24 cellular contexts compared by ENCODE assay signal in the genomic region with DNA sequence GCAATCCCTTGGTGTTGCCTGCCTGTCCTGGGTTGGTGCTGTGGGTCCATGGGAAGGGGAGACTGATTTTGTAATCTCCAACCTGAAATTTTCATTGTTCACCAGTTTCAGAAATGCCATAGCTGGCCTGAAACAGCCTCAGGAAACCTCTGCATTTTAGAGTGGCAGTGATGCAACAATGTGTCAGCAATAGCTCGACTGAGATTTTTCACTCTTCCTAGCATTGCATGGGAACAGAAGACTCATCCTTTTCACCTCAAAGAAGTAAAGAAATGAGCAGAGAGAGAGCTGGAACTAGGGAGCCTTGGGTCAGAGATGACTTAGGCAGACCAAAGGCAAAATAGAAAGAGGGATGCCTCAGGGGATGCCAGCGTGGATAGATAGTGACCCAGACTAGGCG. TPM values are rescaled to one million over a fixed set of nuclear protein-coding genes. Genes with fewer than 3 reads are reported as not detected.
A peak's percentile ranks its signal among the peaks of the same experiment; 100 is the strongest.
DNase-seq lines count a peak whose midpoint lies in the region; ATAC-seq, FAIRE-seq and TF ChIP-seq lines count a peak whose summit lies in the region.
"Had no signal": no experiment of that assay in that cellular context is flagged by ENCODE, and none has a peak within 500 bp of the region (broad histone marks: within the 10 kb centered on the region; RNA-seq: fewer than 3 reads in every experiment).

No MANE protein-coding gene starts in this region.

- no peak for TF ChIP-seq CTCF in IMR-90 (conservative IDR thresholded peaks at IDR 0.05; ENCODE audit: low read depth, low read length)
- TF ChIP-seq CTCF in mammary epithelial cell (conservative IDR thresholded peaks at IDR 0.05 in 1 of 2, IDR thresholded peaks at IDR 0.05 in 1 of 2; ENCODE audit: extremely low read depth in 1 of 2, insufficient read depth in 1 of 2, low read depth in 1 of 2, low read length in 2 of 2), result no peak
- TF ChIP-seq CTCF in foreskin fibroblast (IDR thresholded peaks at IDR 0.05; ENCODE audit: low read depth, low read length), result no peak

- peak overlapping the region; percentile 34 to 52; a peak in 2 of 4 replicates for H4K8ac ChIP-seq in IMR-90 (ENCODE audit: low read depth in 2 of 2, low read length in 2 of 2)

- H3K79me2 ChIP-seq in mammary epithelial cell (ENCODE audit: insufficient read depth, low read length), result no peaks in the 10 kb centered on the region

- in situ Hi-C loops in IMR-90 (cut with MboI; ENCODE audit: low sequenced_read_pairs) (loop anchor here (10.0 kb wide), 1 partner anchor 132 kb away; no protein-coding TSS in a partner anchor), mammary epithelial cell (cut with MboI; ENCODE audit: low sequenced_read_pairs in 2 of 2) (no loop called here)

- intact Hi-C loops in IMR-90 (cut with micrococcal nuclease), result loop anchor here (5.0 kb wide), 1 partner anchor 35 kb away; no protein-coding TSS in a partner anchor
- intact Hi-C loops in mammary epithelial cell (cut with micrococcal nuclease), result no loop called here

- DNase-seq in EL (peak; percentile 53), IMR-90 (peak; percentile 72), mammary epithelial cell (peak; percentile 21), foreskin fibroblast (peak; percentile 72 to 83), cerebellar cortex (ENCODE audit: low spot score) (no peak), DMS79 treated with DMSO at 0.1 percent for 48 hours (lab: John Stamatoyannopoulos, UW) (no peak), HTR-8/SVneo (ENCODE audit: insufficient read length, low spot score) (no peak)
- no peak for DNase-seq in effector CD4-positive, alpha-beta T cell
- DNase-seq: activated CD8-positive, alpha-beta T cell treated with anti-CD3 and anti-CD28 coated beads, Interleukin-2, amount 10 ng/mL, durations not matched to agents 7 days and 5 days; activated naive CD8-positive, alpha-beta T cell treated with anti-CD3 and anti-CD28 coated beads for 36 hours; activated T-cell treated with anti-CD3 and anti-CD28 coated beads, Interleukin-2, amount 50 U/mL, for 48 hours; gastrocnemius medialis; GF-D8; kidney glomerular epithelial cell; NCI-H1092; NCI-H2107; NCI-H524; SIG-M5; small intestine; stimulated activated CD4-positive, alpha-beta T cell treated with anti-CD3 and anti-CD28 coated beads, Interleukin-4, amount 100 ng/mL, for 24 hours; T-helper 17 cell had no signal

- 0 out of 2 replicates have a peak overlapping the region, but pooled peaks have one; percentile 18 for H3K14ac ChIP-seq in IMR-90 (replicated peaks; ENCODE audit: low read depth, low read length)

- peak overlapping the region; percentile 45; the same call in 1 of the 2 replicates for H3K18ac ChIP-seq in IMR-90 (ENCODE audit: low read depth, low read length)

- H4K20me1 ChIP-seq in IMR-90 (ENCODE audit: insufficient read depth, low read length) (no peaks in the 10 kb centered on the region), mammary epithelial cell (ENCODE audit: insufficient read depth, low read length) (no peaks in the 10 kb centered on the region)

- no peaks in the 10 kb centered on the region for H3K36me3 ChIP-seq in IMR-90 (ENCODE audit: control insufficient read depth, insufficient read depth, low read length)
- H3K36me3 ChIP-seq in mammary epithelial cell (ENCODE audit: insufficient read depth, low read length), result no peaks in the 10 kb centered on the region
- H3K36me3 ChIP-seq: cardiac muscle cell, gastrocnemius medialis, suprapubic skin had no signal

- H3K27me3 ChIP-seq in IMR-90 (ENCODE audit: control insufficient read depth, insufficient read depth, low read length), result no peaks in the 10 kb centered on the region
- H3K27me3 ChIP-seq in mammary epithelial cell (ENCODE audit: insufficient read depth, low read length), result no peaks in the 10 kb centered on the region
- H3K27me3 ChIP-seq: cardiac muscle cell, gastrocnemius medialis, suprapubic skin had no signal

- H2AFZ ChIP-seq in IMR-90 (replicated peaks; ENCODE audit: low read length, poor library complexity) (peak overlapping the region; percentile 15), mammary epithelial cell (ENCODE audit: low read depth, low read length) (no peak overlapping the region)

- H2BK120ac ChIP-seq in IMR-90 (ENCODE audit: low read depth, low read length), result peak overlapping the region; percentile 21

- no TSS peak for BruUV-seq in IMR-90 (replicated peaks; lab: Mats Ljungman, UMichigan)
- no TSS peak for BruUV-seq in mammary epithelial cell (replicated peaks; lab: Mats Ljungman, UMichigan)

- H3K9me3 ChIP-seq in IMR-90 (ENCODE audit: control insufficient read depth, insufficient read depth, low read length) (no peaks in the 10 kb centered on the region), mammary epithelial cell (replicated peaks; ENCODE audit: insufficient read depth, low read length) (no peaks in the 10 kb centered on the region)
- H3K9me3 ChIP-seq: gastrocnemius medialis, suprapubic skin had no signal

- no peak overlapping the region for H4K5ac ChIP-seq in IMR-90 (ENCODE audit: low read depth, low read length)

- TF ChIP-seq POLR2A in IMR-90 (IDR thresholded peaks at IDR 0.05; ENCODE audit: low read depth, low read length), result no peak

- WGBS in IMR-90 (ENCODE audit: extremely low coverage in 2 of 2, insufficient read length in 1 of 2), 2 experiments, result 100% methylated on average over 1 of the region's 3 CpGs; no CpG with 5 or more reads in 1 of the 2 experiments
- 67% methylated on average over 3 of the region's 3 CpGs for WGBS in mammary epithelial cell (ENCODE audit: low coverage, missing lambda C conversion rate)

- dilution Hi-C loops in IMR-90 (cut with HindIII; ENCODE audit: low sequenced_read_pairs, unreplicated experiment) (no loop called here), mammary epithelial cell (cut with HindIII; ENCODE audit: low sequenced_read_pairs) (no loop called here)

- H3K23ac ChIP-seq in IMR-90 (ENCODE audit: low read depth, low read length), result no peak overlapping the region

- peak overlapping the region; percentile 5; the same call in 1 of the 2 replicates for H2AK5ac ChIP-seq in IMR-90 (ENCODE audit: low read depth, low read length)

- peak; percentile 22; the same call in 1 of the 2 replicates for ATAC-seq in IMR-90 (ENCODE audit: low read depth)
- ATAC-seq: activated CD8-positive, alpha-beta T cell treated with anti-CD3 and anti-CD28 coated beads, Interleukin-2, amount 10 ng/mL, durations not matched to agents 7 days and 5 days; gastrocnemius medialis; natural killer cell treated with Interleukin-12 subunit alpha and Interleukin-12 subunit beta and Interleukin-15 and Interleukin-18, amount 100 ng/mL, for 72 hours; T-helper 17 cell had no signal

- peak overlapping the region; percentile 66 for H2BK20ac ChIP-seq in IMR-90 (ENCODE audit: low read depth, low read length)

- H2BK5ac ChIP-seq in IMR-90 (ENCODE audit: low read depth, low read length, poor library complexity, severe bottlenecking), result peak overlapping the region; percentile 40

- H3K4me3 ChIP-seq in IMR-90 (ENCODE audit: insufficient read depth, low read depth, low read length) (no peak overlapping the region), mammary epithelial cell (replicated peaks in 1 of 3; ENCODE audit: insufficient read depth in 1 of 3, low read depth in 2 of 3, low read length in 3 of 3) (no peak overlapping the region), foreskin fibroblast (ENCODE audit: low read depth in 1 of 2, low read length in 2 of 2) (no peak overlapping the region)
- H3K4me3 ChIP-seq: cardiac muscle cell, gastrocnemius medialis, suprapubic skin had no signal

- H3K27ac ChIP-seq in IMR-90 (ENCODE audit: insufficient read depth, low read length) (peak overlapping the region; percentile 16; the same call in 1 of the 2 replicates), mammary epithelial cell (ENCODE audit: insufficient read depth, low read depth, low read length) (no peak overlapping the region)
- H3K27ac ChIP-seq: cardiac muscle cell, gastrocnemius medialis, suprapubic skin had no signal

- POLR2A ChIA-PET in IMR-90 (lab: Charles Lee; ENCODE audit: unreplicated experiment), result no interaction called here

- CTCF ChIA-PET in IMR-90 (lab: Yijun Ruan, JAX) (no interaction called here), mammary epithelial cell (lab: Charles Lee; ENCODE audit: low non-redundant PET) (interaction anchor here (0.6 kb wide), 1 partner anchor 348 kb away, joined by 3 read pairs; a partner anchor contains a TSS)

- no peak overlapping the region for H3K9ac ChIP-seq in IMR-90 (ENCODE audit: low read depth, low read length)
- H3K9ac ChIP-seq in mammary epithelial cell (ENCODE audit: insufficient read depth, low read length), result no peak overlapping the region

- H3K9me1 ChIP-seq in IMR-90 (ENCODE audit: insufficient read depth, low read length), result peaks cover 11% of the 10 kb centered on the region

- TF ChIP-seq RAD21 in IMR-90 (IDR thresholded peaks at IDR 0.05; ENCODE audit: low read length), result no peak

- H3K4me1 ChIP-seq in IMR-90 (ENCODE audit: control insufficient read depth, insufficient read depth, low read length) (peaks cover 9% of the 10 kb centered on the region), mammary epithelial cell (ENCODE audit: insufficient read depth, low read length) (no peaks in the 10 kb centered on the region)
- H3K4me1 ChIP-seq: gastrocnemius medialis, suprapubic skin had no signal

- no peak overlapping the region for H3K4me2 ChIP-seq in IMR-90 (ENCODE audit: low read depth, low read length)
- H3K4me2 ChIP-seq in mammary epithelial cell (ENCODE audit: insufficient read depth, low read depth, low read length), result no peak overlapping the region

- H3K56ac ChIP-seq in IMR-90 (ENCODE audit: extremely low read depth, insufficient read depth, low read length), result no peak overlapping the region

- no peaks in the 10 kb centered on the region for H3K79me1 ChIP-seq in IMR-90 (ENCODE audit: low read depth in 1 of 2, low read length in 2 of 2)

- H4K91ac ChIP-seq in IMR-90 (ENCODE audit: insufficient read depth, low read depth, low read length), result peak overlapping the region; percentile 63

- H2AK9ac ChIP-seq in IMR-90 (replicated peaks; ENCODE audit: low read depth, low read length, poor library complexity), result peak overlapping the region; percentile 39

- FAIRE-seq in HTR-8/SVneo (lab: Jason Lieb, UNC), result no peak
- FAIRE-seq: small intestine had no signal

- peak overlapping the region; percentile 22 for H3K4ac ChIP-seq in IMR-90 (ENCODE audit: low read depth, low read length)

- H2BK15ac ChIP-seq in IMR-90 (ENCODE audit: low read depth, low read length), result peak overlapping the region; percentile 33; the same call in 1 of the 3 replicates

TF ChIP-seq in IMR-90, 13 proteins besides CTCF, POLR2A, EP300 and RAD21 (continues in another document):
- TF ChIP-seq CEBPB (IDR thresholded peaks at IDR 0.05; ENCODE audit: low read depth, low read length), result peak; percentile 93
- TF ChIP-seq MXI1 (IDR thresholded peaks at IDR 0.05; ENCODE audit: borderline replicate concordance, low read depth, low read length), result no peak
- TF ChIP-seq MAFK (IDR thresholded peaks at IDR 0.05; ENCODE audit: low read depth, low read length), result no peak

RNA-seq across cellular contexts. Expression of a gene that starts 23.7 kb away (rescaled TPM):
- total RNA-seq in IMR-90 (2012; rRNA removed) (18.5 and 58.3 TPM in 2 replicates), mammary epithelial cell (10 to 100 TPM; 27.2 to 30.4 TPM)
- polyA plus RNA-seq in IMR-90 (2012; rRNA removed) (20.9 and 25.1 TPM in 2 replicates), mammary epithelial cell (28.4 TPM)
- polyA plus RNA-seq in IMR-90 (2012; cell fraction: cytosol; rRNA removed), result 14.7 and 19.9 TPM in 2 replicates
- 4.0 and 13.8 TPM in 2 replicates for polyA plus RNA-seq in IMR-90 (2012; cell fraction: nucleus; rRNA removed; ENCODE audit: low replicate concordance)
- polyA minus RNA-seq in mammary epithelial cell, result not detected

Comparison
In these comparisons a context has a peak if more than half of its experiments do, and no peak if none do; other contexts are left out.
1. DNase-seq: peak in EL (single experiment), IMR-90 (single experiment), mammary epithelial cell (single experiment) and foreskin fibroblast (2 of 2); none in cerebellar cortex (single experiment), DMS79 treated with DMSO at 0.1 percent for 48 hours (single experiment), effector CD4-positive, alpha-beta T cell (single experiment) and HTR-8/SVneo (single experiment).